In the genomic region with DNA sequence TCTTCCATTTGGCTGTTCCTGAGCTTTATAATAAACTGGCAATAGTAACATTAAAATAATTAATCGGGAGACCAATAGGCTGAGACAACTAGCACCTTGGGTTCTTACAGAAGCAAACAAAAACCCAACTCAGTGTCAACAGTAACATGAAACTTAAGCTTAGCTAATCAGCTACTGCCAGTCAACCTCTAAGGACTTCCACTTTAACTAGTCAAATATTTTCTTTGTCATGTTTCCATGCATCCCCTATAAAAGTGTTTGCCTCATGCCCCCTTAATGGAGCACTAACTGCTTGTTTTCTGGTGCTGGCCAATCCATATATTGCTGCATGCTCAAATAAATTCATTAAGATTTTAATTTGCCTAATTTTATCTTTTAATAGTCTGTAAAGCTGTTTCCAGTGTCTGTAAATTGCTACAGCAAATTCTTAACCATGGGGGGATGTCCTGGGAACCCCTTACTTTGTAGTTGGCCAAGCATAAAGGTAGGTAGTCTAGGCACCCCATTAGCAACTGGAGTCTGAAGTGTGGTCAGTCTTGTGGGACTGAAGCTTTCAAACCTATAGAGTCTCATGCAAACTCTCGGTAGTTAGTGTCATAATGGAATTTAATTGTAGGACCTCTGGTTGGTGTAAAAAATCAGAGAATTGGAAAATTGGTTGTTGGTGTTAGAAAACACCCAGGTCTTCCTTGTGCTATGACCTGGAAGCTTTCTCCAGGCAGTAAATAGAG, we compare ENCODE assay signal across 4 cellular contexts. TPM values are rescaled to one million over a fixed set of nuclear protein-coding genes. Genes with fewer than 3 reads are reported as not detected.
"Had no signal": no experiment of that assay in that cellular context is flagged by ENCODE, and none has a peak within 500 bp of the region (broad histone marks: within the 10 kb centered on the region; RNA-seq: fewer than 3 reads in every experiment).

No MANE protein-coding gene starts in this region.

RNA-seq across cellular contexts. Expression of gene SPDYE16, which starts 43.7 kb away (rescaled TPM):
- total RNA-seq: colonic mucosa, epithelial cell of proximal tubule, foreskin keratinocyte had no signal
- polyA plus RNA-seq: fibroblast of lung, foreskin keratinocyte had no signal
